In the genomic region with DNA sequence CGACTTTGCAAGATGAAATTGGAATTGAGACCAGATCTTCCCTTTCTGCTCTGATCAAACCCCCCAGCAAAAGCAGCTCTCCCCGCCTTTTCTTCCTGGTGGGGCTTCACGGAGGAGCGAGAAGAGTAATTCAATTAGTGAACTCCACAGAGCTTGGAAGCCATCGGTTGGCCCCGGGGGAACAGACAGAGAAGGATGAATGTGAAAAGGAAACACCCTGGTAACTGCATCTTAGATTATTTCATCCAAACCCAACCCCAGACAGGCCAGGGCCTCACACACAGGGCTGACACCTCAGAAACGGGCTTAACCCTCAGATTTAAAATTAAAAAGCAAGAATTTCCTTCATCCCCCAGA, we compare ENCODE assay signal across 9 cellular contexts. TPM values are rescaled to one million over a fixed set of nuclear protein-coding genes. Genes with fewer than 3 reads are reported as not detected.
DNase-seq lines count a peak whose midpoint lies in the region; ATAC-seq and TF ChIP-seq lines count a peak whose summit lies in the region.
"Had no signal": no experiment of that assay in that cellular context is flagged by ENCODE, and none has a peak within 500 bp of the region (broad histone marks: within the 10 kb centered on the region; RNA-seq: fewer than 3 reads in every experiment).

No MANE protein-coding gene starts in this region.

- H3K27me3 ChIP-seq in A673 (replicated peaks; ENCODE audit: insufficient read depth, low read depth, low read length, poor library complexity) (no peaks in the 10 kb centered on the region), body of pancreas (no peaks in the 10 kb centered on the region)

- H3K27ac ChIP-seq in A673 (ENCODE audit: low read depth, low read length, poor library complexity, severe bottlenecking): peak overlapping the region; percentile 88
- H3K27ac ChIP-seq in HEK293 (ENCODE audit: extremely low read depth, low read depth, low read length): peak overlapping the region; percentile 80
- peak overlapping the region in 3 of 4 donors; percentile 86 to 91 (median 91) for H3K27ac ChIP-seq in body of pancreas

- WGBS in body of pancreas, 2 donors: 54 to 55% methylated on average over 7 of the region's 7 CpGs

- DNase-seq in A673 (ENCODE audit: low spot score) (peak; percentile 79), body of pancreas (no peak), iPS-NIHi11 (ENCODE audit: low spot score) (no peak)
- DNase-seq in naive thymus-derived CD8-positive, alpha-beta T cell: no peak
- DNase-seq in stimulated activated CD8-positive, alpha-beta memory T cell treated with anti-CD3 and anti-CD28 coated beads, Interleukin-4, amount 100 ng/mL, for 48 hours: no peak
- DNase-seq: NCI-H2029 treated with DMSO at 0.1 percent for 48 hours had no signal

- ATAC-seq in body of pancreas (no peak), HG02938 (IDR thresholded peaks at IDR 0.05; ENCODE audit: unreplicated experiment) (no peak), HG03045 (IDR thresholded peaks at IDR 0.05; ENCODE audit: unreplicated experiment) (no peak)
- ATAC-seq in naive thymus-derived CD8-positive, alpha-beta T cell: no peak

- H3K27me3 Mint-ChIP-seq in naive thymus-derived CD8-positive, alpha-beta T cell: no peaks in the 10 kb centered on the region

- intact Hi-C loops in A673 (cut with micrococcal nuclease; ENCODE audit: unreplicated experiment) (no loop called here), body of pancreas (cut with DNase I) (no loop called here)

- H3K36me3 ChIP-seq in A673 (ENCODE audit: insufficient read depth, low read length, poor library complexity, severe bottlenecking) (no peaks in the 10 kb centered on the region), HEK293 (ENCODE audit: control insufficient read depth in 2 of 2, insufficient read depth in 1 of 2, low read length in 2 of 2) (peaks cover 0 to 40% of the 10 kb centered on the region in 2 experiments; a peak in 2 of 3 replicates), body of pancreas (replicated peaks in 1 of 2; ENCODE audit: insufficient read depth in 1 of 2, low read depth in 2 of 2) (no peaks in the 10 kb centered on the region)

- peaks cover 43 to 96% (median 90%) of the 10 kb centered on the region in 4 donors for H3K4me1 Mint-ChIP-seq in naive thymus-derived CD8-positive, alpha-beta T cell

- no peak for TF ChIP-seq POLR2A in body of pancreas (IDR thresholded peaks at IDR 0.05)

- H3K4me3 Mint-ChIP-seq in naive thymus-derived CD8-positive, alpha-beta T cell: peak overlapping the region in 4 of 10 donors; percentile 3 to 44 (median 35)

- no peaks in the 10 kb centered on the region for H3K9me3 Mint-ChIP-seq in naive thymus-derived CD8-positive, alpha-beta T cell

- peaks cover 89% of the 10 kb centered on the region for H3K4me1 ChIP-seq in A673 (ENCODE audit: insufficient read depth, low read length, poor library complexity, severe bottlenecking)
- H3K4me1 ChIP-seq in HEK293 (ENCODE audit: control insufficient read depth, insufficient read depth, low read length): peaks cover 75% of the 10 kb centered on the region
- peaks cover 88% of the 10 kb centered on the region for H3K4me1 ChIP-seq in body of pancreas

- peak overlapping the region in 7 of 10 donors; percentile 9 to 87 (median 54) for H3K27ac Mint-ChIP-seq in naive thymus-derived CD8-positive, alpha-beta T cell

- CTCF ChIA-PET in A673 (lab: Charles Lee) (no interaction called here), HEK293 (lab: Yijun Ruan, JAX) (interaction anchor here (0.6 kb wide), 2 partner anchors 47 to 109 kb away, joined by 3 read pairs; no protein-coding TSS in a partner anchor)

- POLR2A ChIA-PET in A673 (lab: Charles Lee; ENCODE audit: low non-redundant PET) (no interaction called here), HEK293 (lab: Yijun Ruan, JAX) (interaction anchor here (1.4 to 2.6 kb wide), 2 partner anchors 9 to 20 kb away, joined by 7 to 10 read pairs; no protein-coding TSS in a partner anchor)
- POLR2A ChIA-PET in naive thymus-derived CD8-positive, alpha-beta T cell (lab: Charles Lee): interaction anchor here (0.8 to 5.1 kb wide), 4 partner anchors 9 to 20 kb away, joined by 3 to 35 read pairs (median 15); partner anchors contain the start of gene SMAD7

- peak overlapping the region; percentile 4 for H3K4me3 ChIP-seq in A673 (ENCODE audit: low read depth, low read length, poor library complexity, severe bottlenecking)
- no peak overlapping the region for H3K4me3 ChIP-seq in HEK293 (ENCODE audit: low read depth, low read length)
- H3K4me3 ChIP-seq in body of pancreas: no peak overlapping the region

- no peaks in the 10 kb centered on the region for H3K36me3 Mint-ChIP-seq in naive thymus-derived CD8-positive, alpha-beta T cell

- TF ChIP-seq CTCF in A673 (conservative IDR thresholded peaks at IDR 0.05; ENCODE audit: low read depth, low read length) (no peak), HEK293 (tag by site-specific recombination; IDR thresholded peaks at IDR 0.05) (no peak), body of pancreas (IDR thresholded peaks at IDR 0.05) (no peak)

- H3K9me3 ChIP-seq in A673 (ENCODE audit: low read depth, low read length, poor library complexity, severe bottlenecking): no peaks in the 10 kb centered on the region
- no peaks in the 10 kb centered on the region for H3K9me3 ChIP-seq in HEK293 (ENCODE audit: control insufficient read depth, insufficient read depth, low read depth, low read length)
- no peaks in the 10 kb centered on the region for H3K9me3 ChIP-seq in body of pancreas

- no TSS peak for BruUV-seq in A673 (replicated peaks; lab: Mats Ljungman, UMichigan)

TF ChIP-seq in HEK293, 187 proteins besides CTCF, POLR2A, EP300 and RAD21:
- TF ChIP-seq ZNF549 (tag by site-specific recombination; IDR thresholded peaks at IDR 0.05): no peak
- TF ChIP-seq ZNF23 (tag by site-specific recombination; IDR thresholded peaks at IDR 0.05; ENCODE audit: borderline replicate concordance): no peak
- TF ChIP-seq YY1 (tag by site-specific recombination; IDR thresholded peaks at IDR 0.05): no peak
- TF ChIP-seq ZNF10 (tag by site-specific recombination; IDR thresholded peaks at IDR 0.05): no peak
- TF ChIP-seq ZNF175 (tag by site-specific recombination; IDR thresholded peaks at IDR 0.05): no peak
- TF ChIP-seq ZNF449 (tag by site-specific recombination; IDR thresholded peaks at IDR 0.05): peak; percentile 72; the same call in 1 of the 2 replicates
- 0 out of 2 replicates have a peak, but pooled peaks have one; percentile 7 for TF ChIP-seq PRDM1 (tag by site-specific recombination; IDR thresholded peaks at IDR 0.05)
- TF ChIP-seq ZNF571 (tag by site-specific recombination; IDR thresholded peaks at IDR 0.05): no peak
- 0 out of 2 replicates have a peak, but pooled peaks have one; percentile 7 for TF ChIP-seq OVOL3 (tag by site-specific recombination; IDR thresholded peaks at IDR 0.05)
- peak; percentile 30; the same call in 1 of the 2 replicates for TF ChIP-seq ZBTB20 (tag by site-specific recombination; IDR thresholded peaks at IDR 0.05)
TF ChIP-seq in HEK293: peak in this region for 4.

RNA-seq across cellular contexts. Expression of gene SMAD7, which starts 18.3 kb away (rescaled TPM):
- total RNA-seq in A673 (2021) (11.4 and 12.0 TPM in 2 replicates), body of pancreas (10 to 100 TPM; 23.3 to 44.5 TPM)
- 10 to 100 TPM; 30.9 to 32.5 TPM for total RNA-seq in naive thymus-derived CD8-positive, alpha-beta T cell
- polyA plus RNA-seq in naive thymus-derived CD8-positive, alpha-beta T cell: 1 to 10 TPM; 2.3 to 4.9 (median 4.8) TPM
